In the genomic region with DNA sequence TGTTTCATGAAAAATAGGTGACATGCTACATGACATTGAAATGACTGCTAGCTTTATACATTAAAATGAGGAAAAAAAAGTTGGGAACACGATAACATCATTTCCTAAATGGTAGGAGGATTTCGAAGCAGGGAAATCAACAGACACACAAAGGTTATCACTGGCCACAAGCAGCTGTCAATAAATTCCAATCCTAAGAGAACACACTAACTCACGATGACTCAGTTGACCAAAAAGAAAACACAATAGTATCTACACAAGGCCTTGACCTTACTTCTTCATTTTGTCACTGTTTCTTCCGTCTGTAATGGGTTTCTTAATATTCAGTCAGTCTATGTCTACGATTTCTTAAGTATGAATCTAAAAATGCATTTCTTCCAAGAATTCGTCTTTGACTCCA, we compare ENCODE assay signal across 14 cellular contexts. TPM values are rescaled to one million over a fixed set of nuclear protein-coding genes. Genes with fewer than 3 reads are reported as not detected.
DNase-seq lines count a peak whose midpoint lies in the region; ATAC-seq and TF ChIP-seq lines count a peak whose summit lies in the region.
"Had no signal": no experiment of that assay in that cellular context is flagged by ENCODE, and none has a peak within 500 bp of the region (broad histone marks: within the 10 kb centered on the region; RNA-seq: fewer than 3 reads in every experiment).

No MANE protein-coding gene starts in this region.

- H2AFZ ChIP-seq in ACC112 (ENCODE audit: low read length, unreplicated experiment): no peak overlapping the region

- DNase-seq in LHCN-M2 (ENCODE audit: low read depth) (peak; percentile 98), brain microvascular endothelial cell (peak; percentile 76), kidney tubule cell (ENCODE audit: low spot score) (peak; percentile 53), NCI-H1105 treated with DMSO at 0.1 percent for 48 hours (lab: John Stamatoyannopoulos, UW) (no peak), psoas muscle (no peak), posterior cingulate gyrus (no peak)
- DNase-seq: activated CD4-positive, alpha-beta T cell treated with anti-CD3 and anti-CD28 coated beads for 1 hour; activated gamma-delta T cell treated with Interleukin-2 at 50 U/mL for 16 hours; CD8-positive, alpha-beta T cell; NCI-H748 treated with DMSO at 0.1 percent for 48 hours; stimulated activated naive CD8-positive, alpha-beta T cell treated with anti-CD3 and anti-CD28 coated beads, Interleukin-15, Interleukin-2, amounts not matched to agents 100 U/mL and 50 U/mL, for 24 hours had no signal

- WGBS in psoas muscle, 3 donors: 87 to 92% (median 90%) methylated on average over 6 of the region's 6 CpGs

- H3K27me3 ChIP-seq in ACC112 (ENCODE audit: insufficient read depth, low read length) (no peaks in the 10 kb centered on the region), brain microvascular endothelial cell (replicated peaks) (no peaks in the 10 kb centered on the region), psoas muscle (ENCODE audit: insufficient read depth in 3 of 3, low read length in 2 of 3) (no peaks in the 10 kb centered on the region)
- H3K27me3 ChIP-seq: ascending aorta had no signal

- peak overlapping the region; percentile 82 for H3K27ac ChIP-seq in ACC112 (ENCODE audit: low read depth, low read length)
- H3K27ac ChIP-seq in brain microvascular endothelial cell: peak overlapping the region; percentile 88
- H3K27ac ChIP-seq in psoas muscle: no peak overlapping the region
- H3K27ac ChIP-seq: ascending aorta had no signal

- peaks cover 26% of the 10 kb centered on the region for H3K36me3 ChIP-seq in ACC112 (ENCODE audit: insufficient read depth, low read length)
- peaks cover 6% of the 10 kb centered on the region for H3K36me3 ChIP-seq in brain microvascular endothelial cell (replicated peaks)
- no peaks in the 10 kb centered on the region for H3K36me3 ChIP-seq in psoas muscle (ENCODE audit: insufficient read depth in 1 of 2, low read depth in 1 of 2)
- H3K36me3 ChIP-seq: ascending aorta had no signal

- H3K4me3 ChIP-seq in ACC112 (ENCODE audit: low read depth, low read length): peak overlapping the region; percentile 34; the same call in 1 of the 2 replicates
- H3K4me3 ChIP-seq in brain microvascular endothelial cell (ENCODE audit: low read depth, low read length): no peak overlapping the region
- H3K4me3 ChIP-seq in psoas muscle: no peak overlapping the region
- H3K4me3 ChIP-seq: ascending aorta had no signal

- no peak for TF ChIP-seq CTCF in brain microvascular endothelial cell (IDR thresholded peaks at IDR 0.05; ENCODE audit: low read depth, low read length, missing control alignments)
- no peak for TF ChIP-seq CTCF in psoas muscle (IDR thresholded peaks at IDR 0.05)

- H3K79me2 ChIP-seq in ACC112 (ENCODE audit: control insufficient read depth, insufficient read depth, low read length, unreplicated experiment): peaks cover 85% of the 10 kb centered on the region

- peaks cover 41% of the 10 kb centered on the region for H3K4me1 ChIP-seq in ACC112 (ENCODE audit: control insufficient read depth, insufficient read depth, low read length, unreplicated experiment)
- peaks cover 14% of the 10 kb centered on the region for H3K4me1 ChIP-seq in psoas muscle
- H3K4me1 ChIP-seq: ascending aorta had no signal

- intact Hi-C loops in psoas muscle (cut with DNase I): no loop called here
- intact Hi-C loops in posterior cingulate gyrus (cut with DNase I): no loop called here

- in situ Hi-C loops in brain microvascular endothelial cell (cut with HindIII; ENCODE audit: low pct_ligation_motif_present, low sequenced_read_pairs): no loop called here

- no peak for ATAC-seq in HG02642 (IDR thresholded peaks at IDR 0.05; ENCODE audit: poor library complexity, unreplicated experiment)
- no peak for ATAC-seq in psoas muscle
- ATAC-seq: CD8-positive, alpha-beta T cell; stimulated activated naive CD8-positive, alpha-beta T cell treated with anti-CD3 and anti-CD28 coated beads, Interleukin-15, Interleukin-2, amounts not matched to agents 100 U/mL and 50 U/mL, for 24 hours had no signal

- H3K9me3 ChIP-seq in psoas muscle: no peaks in the 10 kb centered on the region
- H3K9me3 ChIP-seq: ascending aorta had no signal

RNA-seq across cellular contexts. Expression of a gene that starts 36.5 kb away (rescaled TPM):
- total RNA-seq in LHCN-M2 (2014; rRNA removed) (38.7 and 40.2 TPM in 2 replicates), psoas muscle (1 to 10 TPM; 5.2 to 9.2 (median 7.1) TPM)
- polyA plus RNA-seq in LHCN-M2 (2012): 22.9 TPM
- polyA plus RNA-seq in psoas muscle: 1 to 10 TPM; 2.3 to 6.3 (median 2.6) TPM
- total RNA-seq: CD8-positive, alpha-beta T cell had no signal

Comparison
In these comparisons a context has a peak if more than half of its experiments do, and no peak if none do; other contexts are left out.
1. DNase-seq: peak in LHCN-M2 (single experiment), brain microvascular endothelial cell (single experiment) and kidney tubule cell (single experiment); none in NCI-H1105 treated with DMSO at 0.1 percent for 48 hours (single experiment), psoas muscle (0 of 2) and posterior cingulate gyrus (0 of 10).